26 cellular contexts compared by ENCODE assay signal in genomic region chr5:5995819-5996218, GRCh38.
"Had no signal": no experiment of that assay in that cellular context is flagged by ENCODE, and none has a peak within 500 bp of the region (broad histone marks: within the 10 kb centered on the region; RNA-seq: fewer than 3 reads in every experiment).

No MANE protein-coding gene starts in this region.

- H3K4me1 ChIP-seq: stomach, suprapubic skin, testis, thyroid gland, tibial artery, tibial nerve, transverse colon, upper lobe of left lung, upper lobe of right lung, uterus, vagina had no signal

- FAIRE-seq: urothelium cell line had no signal

- H3K27me3 ChIP-seq: stomach, suprapubic skin, testis, thyroid gland, tibial artery, tibial nerve, transverse colon, upper lobe of left lung, upper lobe of right lung, uterus, vagina had no signal

- H3K9me3 ChIP-seq: testis, thyroid gland, uterus, vagina had no signal

- H3K4me3 ChIP-seq: stomach, suprapubic skin, testis, thoracic aorta, thyroid gland, tibial artery, tibial nerve, transverse colon, upper lobe of left lung, upper lobe of right lung, uterus, vagina had no signal

- DNase-seq: stimulated activated CD4-positive, alpha-beta T cell treated with anti-CD3 and anti-CD28 coated beads, Interleukin-2, amount 100 ng/mL, for 48 hours; stimulated activated CD4-positive, alpha-beta T cell treated with anti-CD3 and anti-CD28 coated beads, Interleukin-4, amount 100 ng/mL, for 1 hour; stimulated activated CD4-positive, alpha-beta T cell treated with anti-CD3 and anti-CD28 coated beads, Interleukin-4, amount 100 ng/mL, for 24 hours; stimulated activated CD4-positive, alpha-beta T cell treated with anti-CD3 and anti-CD28 coated beads, Interleukin-4, amount 100 ng/mL, for 4 hours; stimulated activated CD8-positive, alpha-beta memory T cell treated with anti-CD3 and anti-CD28 coated beads, Interleukin-4, amount 100 ng/mL, for 48 hours; stimulated activated naive B cell treated with anti-CD40 and anti-IgM and Interleukin-4, amounts not matched to agents 10 μg/mL and 1 μg/mL and 100 μg/mL, for 72 hours; stimulated activated naive CD4-positive, alpha-beta T cell; stimulated activated naive CD4-positive, alpha-beta T cell treated with Interleukin-2 at 50 U/mL for 16 hours; stimulated activated naive CD8-positive, alpha-beta T cell treated with anti-CD3 and anti-CD28 coated beads, Interleukin-15, amount 100 ng/mL, for 72 hours; stimulated activated naive CD8-positive, alpha-beta T cell treated with anti-CD3 and anti-CD28 coated beads, Interleukin-15, Interleukin-2, amounts not matched to agents 100 U/mL and 50 U/mL, for 24 hours; stomach; substantia nigra; testis; thyroid gland; tibial artery; transverse colon; upper lobe of left lung; upper lobe of right lung; uterus had no signal

- ATAC-seq: stimulated activated effector memory CD8-positive, alpha-beta T cell treated with anti-CD3 and anti-CD28 coated beads, Interleukin-12 subunit alpha, Interleukin-12 subunit beta, amount 100 ng/mL, for 72 hours; stimulated activated memory B cell treated with anti-CD40 and anti-IgM and Interleukin-4, amounts not matched to agents 10 μg/mL and 1 μg/mL and 100 μg/mL, for 72 hours; stimulated activated naive B cell treated with anti-CD40 and anti-IgM and Interleukin-4, amounts not matched to agents 10 μg/mL and 1 μg/mL and 100 μg/mL, for 72 hours; stimulated activated naive CD8-positive, alpha-beta T cell treated with anti-CD3 and anti-CD28 coated beads, Interleukin-15, amount 100 ng/mL, for 72 hours; stimulated activated naive CD8-positive, alpha-beta T cell treated with anti-CD3 and anti-CD28 coated beads, Interleukin-15, Interleukin-2, amounts not matched to agents 100 U/mL and 50 U/mL, for 24 hours; upper lobe of right lung had no signal

- H3K27ac ChIP-seq: stomach, suprapubic skin, testis, thoracic aorta, thyroid gland, tibial artery, tibial nerve, transverse colon, upper lobe of left lung, upper lobe of right lung, uterus, vagina had no signal

- H3K36me3 ChIP-seq: stomach, suprapubic skin, thoracic aorta, thyroid gland, tibial artery, tibial nerve, transverse colon, upper lobe of left lung, upper lobe of right lung, uterus, vagina had no signal
